25 cellular contexts compared by ENCODE assay signal in the genomic region with DNA sequence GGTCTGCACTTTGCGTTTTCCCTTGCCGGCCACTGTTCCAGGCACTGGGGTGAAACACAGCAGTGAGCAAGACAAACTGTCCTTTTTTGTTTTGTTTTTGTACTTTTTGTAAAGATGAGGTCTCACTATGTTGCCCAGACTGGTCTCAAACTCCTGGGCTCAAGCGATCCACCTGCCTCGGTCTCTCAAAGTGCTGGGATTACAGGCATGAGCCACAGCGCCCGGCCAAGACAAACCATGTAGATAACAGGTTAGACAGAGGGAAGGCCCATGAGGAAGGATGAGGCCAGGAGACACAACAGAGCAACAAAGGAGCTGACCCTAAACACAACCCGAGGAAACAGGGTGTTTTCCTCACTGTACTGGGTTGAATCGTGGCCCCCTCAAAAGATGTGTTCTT.
"Had no signal": no experiment of that assay in that cellular context is flagged by ENCODE, and none has a peak within 500 bp of the region (broad histone marks: within the 10 kb centered on the region; RNA-seq: fewer than 3 reads in every experiment).

No MANE protein-coding gene starts in this region.

- H3K36me3 ChIP-seq: brain microvascular endothelial cell, colonic mucosa, esophagus squamous epithelium, gastroesophageal sphincter, WERI-Rb-1 had no signal

- DNase-seq: activated B cell treated with CpG ODN at 0.5 μM for 24 hours; activated CD4-positive, alpha-beta T cell treated with anti-CD3 and anti-CD28 coated beads for 48 hours; activated CD4-positive, alpha-beta T cell treated with anti-CD3 and anti-CD28 coated beads, Interleukin-2, amount 50 U/mL, for 1 hour; activated CD4-positive, alpha-beta T cell treated with anti-CD3 and anti-CD28 coated beads, Interleukin-2, amount 50 U/mL, for 48 hours; activated CD8-positive, alpha-beta memory T cell treated with anti-CD3 and anti-CD28 coated beads for 24 hours; activated CD8-positive, alpha-beta T cell treated with anti-CD3 and anti-CD28 coated beads for 36 hours; activated effector memory CD4-positive, alpha-beta T cell treated with Interleukin-2 at 50 U/mL for 16 hours; activated gamma-delta T cell treated with Interleukin-2 at 50 U/mL for 16 hours; activated naive CD4-positive, alpha-beta T cell treated with anti-CD3 and anti-CD28 coated beads, Interleukin-2, amount 50 U/mL, for 16 hours; activated naive CD4-positive, alpha-beta T cell treated with Interleukin-2 at 50 U/mL for 16 hours; activated T-cell treated with anti-CD3 and anti-CD28 coated beads, Interleukin-2, amount 50 U/mL, for 4 hours; brain microvascular endothelial cell; caudate nucleus; colonic mucosa; effector CD8-positive, alpha-beta T cell; esophagus squamous epithelium; foreskin melanocyte; SW 1271; T-cell; T1000; WERI-Rb-1 had no signal

- H3K4me3 ChIP-seq: colonic mucosa, esophagus squamous epithelium, gastroesophageal sphincter had no signal

- H3K9me3 ChIP-seq: colonic mucosa, esophagus squamous epithelium, gastroesophageal sphincter had no signal

- H3K27ac ChIP-seq: brain microvascular endothelial cell, colonic mucosa, epithelial cell of prostate, esophagus squamous epithelium, gastroesophageal sphincter, WERI-Rb-1 had no signal

- H3K27me3 ChIP-seq: brain microvascular endothelial cell, colonic mucosa, esophagus squamous epithelium, gastroesophageal sphincter had no signal

- H3K4me1 ChIP-seq: colonic mucosa had no signal

- ATAC-seq: activated CD4-positive, CD25-positive, alpha-beta regulatory T cell treated with anti-CD3 and anti-CD28 coated beads, Interleukin-2, amount 50 U/mL, for 24 hours; activated CD8-positive, alpha-beta T cell treated with anti-CD3 and anti-CD28 coated beads for 36 hours; activated T-cell treated with anti-CD3 and anti-CD28 coated beads, Interleukin-2, amount 50 U/mL, for 4 hours; activated T-helper 17 cell treated with anti-CD3 and anti-CD28 coated beads, Interleukin-2, amount 50 U/mL, for 72 hours; gastroesophageal sphincter; T-cell had no signal
